ENCODE assay signal across 23 cellular contexts in the genomic region with DNA sequence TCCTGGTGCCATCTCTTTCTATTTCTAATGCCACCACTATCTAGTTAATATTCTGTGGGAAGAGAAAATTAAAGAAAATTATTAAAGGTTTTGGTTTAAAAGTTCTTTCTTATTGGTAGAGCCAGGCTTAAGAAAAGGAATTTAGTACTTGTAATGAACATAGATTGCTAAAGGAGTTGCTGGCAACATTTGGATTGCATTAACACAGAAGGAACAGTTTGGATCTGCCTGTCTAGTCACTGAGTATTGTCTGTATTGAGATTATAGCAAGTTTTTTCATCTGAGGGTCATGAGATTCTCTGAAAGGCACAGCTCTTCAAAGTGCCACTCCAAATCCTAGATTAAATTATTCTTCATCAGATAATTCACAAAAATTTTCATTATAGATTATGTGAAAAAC.
"Had no signal": no experiment of that assay in that cellular context is flagged by ENCODE, and none has a peak within 500 bp of the region (broad histone marks: within the 10 kb centered on the region; RNA-seq: fewer than 3 reads in every experiment).

No MANE protein-coding gene starts in this region.

- DNase-seq: Kasumi-1, MM.1S, NCI-H1092 treated with DMSO at 0.1 percent for 48 hours, NCI-H1436, NCI-H187, NCI-H2029, NCI-H2081 treated with DMSO at 0.1 percent for 48 hours, NCI-H2171, NCI-H226, NCI-H446, NCI-H510A, NCI-H524 treated with DMSO at 0.1 percent for 48 hours, NCI-H69, NCI-H774, Right ventricle myocardium superior, RPMI8226, SIG-M5, SK-N-SH had no signal

- H3K4me3 ChIP-seq: K562, SJSA1 had no signal

- ATAC-seq: K562 had no signal

- H3K9me3 Mint-ChIP-seq: IgD-negative memory B cell had no signal

- H3K36me3 Mint-ChIP-seq: IgD-negative memory B cell had no signal

- H3K27ac ChIP-seq: HL-60, KMS-11, SJSA1 had no signal

- H3K27ac Mint-ChIP-seq: IgD-negative memory B cell had no signal

- H3K36me3 ChIP-seq: SJSA1 had no signal

- H3K27me3 Mint-ChIP-seq: IgD-negative memory B cell had no signal

- H3K9ac ChIP-seq: KMS-11, SK-N-SH had no signal

- H3K9me3 ChIP-seq: SJSA1, SK-N-SH had no signal

- H3K4me3 Mint-ChIP-seq: IgD-negative memory B cell had no signal
